ENCODE assay signal across 29 cellular contexts in genomic region chr14:92885279-92886061, GRCh38. TPM values are rescaled to one million over a fixed set of nuclear protein-coding genes. Genes with fewer than 3 reads are reported as not detected.
"Had no signal": no experiment of that assay in that cellular context is flagged by ENCODE, and none has a peak within 500 bp of the region (broad histone marks: within the 10 kb centered on the region; RNA-seq: fewer than 3 reads in every experiment).

No MANE protein-coding gene starts in this region.

- H3K27me3 ChIP-seq: ascending aorta, cardiac muscle cell had no signal

- H3K9me3 Mint-ChIP-seq: activated CD4-positive, alpha-beta memory T cell treated with anti-CD3 and anti-CD28 coated beads, Interleukin-2, amount 10 ng/mL, durations not matched to agents 7 days and 5 days; activated naive CD4-positive, alpha-beta T cell treated with anti-CD3 and anti-CD28 coated beads, Interleukin-2, amount 10 ng/mL, durations not matched to agents 7 days and 5 days; central memory CD8-positive, alpha-beta T cell; T-helper 2 cell treated with Interferon-gamma antibody and Interleukin-4, amounts not matched to agents 5 μg/mL and 100 μg/mL, for 36 hours had no signal

- H3K9ac ChIP-seq: KMS-11 had no signal

- ATAC-seq: activated CD8-positive, alpha-beta memory T cell treated with anti-CD3 and anti-CD28 coated beads, Interleukin-2, amount 10 ng/mL, durations not matched to agents 7 days and 5 days had no signal

- H3K36me3 ChIP-seq: ascending aorta, cardiac muscle cell had no signal

- H3K4me2 ChIP-seq: KMS-11 had no signal

- H3K4me3 Mint-ChIP-seq: activated B cell treated with CpG ODN at 0.5 μM for 24 hours; activated CD4-positive, alpha-beta memory T cell treated with anti-CD3 and anti-CD28 coated beads, Interleukin-2, amount 10 ng/mL, durations not matched to agents 7 days and 5 days; activated CD8-positive, alpha-beta memory T cell treated with anti-CD3 and anti-CD28 coated beads, Interleukin-2, amount 10 ng/mL, durations not matched to agents 7 days and 5 days; activated naive CD4-positive, alpha-beta T cell treated with anti-CD3 and anti-CD28 coated beads, Interleukin-2, amount 10 ng/mL, durations not matched to agents 7 days and 5 days; activated naive CD8-positive, alpha-beta T cell; central memory CD8-positive, alpha-beta T cell; T-helper 1 cell treated with Interleukin-12 subunit alpha and Interleukin-12 subunit beta and Interleukin-4 antibody, amounts not matched to agents 30 μg/mL and 1 μg/mL, for 36 hours; T-helper 2 cell treated with Interferon-gamma antibody and Interleukin-4, amounts not matched to agents 5 μg/mL and 100 μg/mL, for 36 hours had no signal

- DNase-seq: activated B cell treated with CpG ODN at 0.5 μM for 24 hours; activated CD4-positive, alpha-beta memory T cell treated with anti-CD3 and anti-CD28 coated beads, Interleukin-2, amount 10 ng/mL, durations not matched to agents 7 days and 5 days; activated CD4-positive, alpha-beta T cell treated with anti-CD3 and anti-CD28 coated beads for 1 hour; activated CD4-positive, alpha-beta T cell treated with anti-CD3 and anti-CD28 coated beads for 48 hours; activated CD8-positive, alpha-beta memory T cell treated with anti-CD3 and anti-CD28 coated beads for 24 hours; activated CD8-positive, alpha-beta memory T cell treated with anti-CD3 and anti-CD28 coated beads, Interleukin-2, amount 10 ng/mL, durations not matched to agents 7 days and 5 days; activated CD8-positive, alpha-beta memory T cell treated with anti-CD3 and anti-CD28 coated beads, Interleukin-2, amount 50 U/mL, for 48 hours; activated effector memory CD4-positive, alpha-beta T cell treated with Interleukin-2 at 50 U/mL for 16 hours; activated naive CD4-positive, alpha-beta T cell treated with anti-CD3 and anti-CD28 coated beads, Interleukin-2, amount 10 ng/mL, durations not matched to agents 7 days and 5 days; activated T-cell treated with anti-CD3 and anti-CD28 coated beads, Interleukin-2, amount 50 U/mL, for 48 hours; amygdala; MM.1S; MV-4-11; NCI-H1694 treated with DMSO at 0.1 percent for 48 hours; NCI-H2029; NCI-H226; NCI-H446 treated with DMSO at 0.1 percent for 48 hours; OCI-M1; Right ventricle myocardium superior had no signal

- FAIRE-seq: TTC549 had no signal

- H3K4me1 Mint-ChIP-seq: activated B cell treated with CpG ODN at 0.5 μM for 24 hours; activated CD4-positive, alpha-beta memory T cell treated with anti-CD3 and anti-CD28 coated beads, Interleukin-2, amount 10 ng/mL, durations not matched to agents 7 days and 5 days; activated CD8-positive, alpha-beta memory T cell treated with anti-CD3 and anti-CD28 coated beads, Interleukin-2, amount 10 ng/mL, durations not matched to agents 7 days and 5 days; activated naive CD4-positive, alpha-beta T cell treated with anti-CD3 and anti-CD28 coated beads, Interleukin-2, amount 10 ng/mL, durations not matched to agents 7 days and 5 days; central memory CD8-positive, alpha-beta T cell had no signal

- H3K36me3 Mint-ChIP-seq: activated naive CD4-positive, alpha-beta T cell treated with anti-CD3 and anti-CD28 coated beads, Interleukin-2, amount 10 ng/mL, durations not matched to agents 7 days and 5 days; activated naive CD8-positive, alpha-beta T cell had no signal

- H3K27ac Mint-ChIP-seq: activated B cell treated with CpG ODN at 0.5 μM for 24 hours; activated CD4-positive, alpha-beta memory T cell treated with anti-CD3 and anti-CD28 coated beads, Interleukin-2, amount 10 ng/mL, durations not matched to agents 7 days and 5 days; activated CD8-positive, alpha-beta memory T cell treated with anti-CD3 and anti-CD28 coated beads, Interleukin-2, amount 10 ng/mL, durations not matched to agents 7 days and 5 days; activated naive CD4-positive, alpha-beta T cell treated with anti-CD3 and anti-CD28 coated beads, Interleukin-2, amount 10 ng/mL, durations not matched to agents 7 days and 5 days; activated naive CD8-positive, alpha-beta T cell; T-helper 1 cell treated with Interleukin-12 subunit alpha and Interleukin-12 subunit beta and Interleukin-4 antibody, amounts not matched to agents 30 μg/mL and 1 μg/mL, for 36 hours; T-helper 2 cell treated with Interferon-gamma antibody and Interleukin-4, amounts not matched to agents 5 μg/mL and 100 μg/mL, for 36 hours had no signal

- H3K27ac ChIP-seq: ascending aorta, cardiac muscle cell, KMS-11 had no signal

- H3K4me1 ChIP-seq: ascending aorta had no signal

- H3K4me3 ChIP-seq: ascending aorta, cardiac muscle cell had no signal

- H3K9me3 ChIP-seq: ascending aorta had no signal

RNA-seq across cellular contexts. Expression of gene CHGA, which starts 37.5 kb away (rescaled TPM):
- total RNA-seq: activated B cell treated with CpG ODN at 0.5 μM for 24 hours; activated CD4-positive, alpha-beta memory T cell treated with anti-CD3 and anti-CD28 coated beads, Interleukin-2, amount 10 ng/mL, durations not matched to agents 7 days and 5 days; activated CD8-positive, alpha-beta memory T cell treated with anti-CD3 and anti-CD28 coated beads, Interleukin-2, amount 10 ng/mL, durations not matched to agents 7 days and 5 days; cardiac muscle cell; chondrocyte; LHCN-M2; Right ventricle myocardium superior had no signal
